In the genomic region with DNA sequence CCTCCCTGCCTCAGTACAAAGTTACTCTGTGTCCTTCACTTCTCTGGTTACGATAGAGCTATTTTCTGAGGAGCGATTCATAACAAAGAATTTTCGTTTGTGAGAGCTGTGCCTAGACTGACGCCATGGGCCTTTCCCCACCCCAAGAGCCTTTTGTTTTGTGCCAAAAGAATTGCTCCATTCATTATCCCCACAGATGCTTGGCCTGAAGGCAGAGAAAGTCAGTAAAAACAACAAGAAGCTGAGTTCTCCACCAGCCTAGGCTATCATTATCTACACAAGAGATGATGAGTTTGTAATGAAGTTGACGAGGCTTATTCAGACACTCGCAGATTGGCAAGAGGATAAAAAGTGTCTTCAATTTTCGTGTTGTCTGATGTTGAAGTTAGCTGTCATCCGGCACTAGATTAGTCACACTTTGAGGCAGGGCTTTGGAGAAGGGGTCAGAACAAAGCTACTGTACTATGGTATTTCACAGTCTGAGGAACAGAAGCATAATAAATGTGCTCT, we compare ENCODE assay signal across 13 cellular contexts.
DNase-seq lines count a peak whose midpoint lies in the region; ATAC-seq, FAIRE-seq and TF ChIP-seq lines count a peak whose summit lies in the region.
"Had no signal": no experiment of that assay in that cellular context is flagged by ENCODE, and none has a peak within 500 bp of the region (broad histone marks: within the 10 kb centered on the region; RNA-seq: fewer than 3 reads in every experiment).

No MANE protein-coding gene starts in this region.

- H3K4me1 Mint-ChIP-seq in GM23338: peaks cover 8% of the 10 kb centered on the region; the same call in 2 of the 3 replicates
- H3K4me1 Mint-ChIP-seq in activated CD4-positive, alpha-beta T cell treated with anti-CD3 and anti-CD28 coated beads for 36 hours: no peaks in the 10 kb centered on the region

- H3K36me3 ChIP-seq in GM23338 (ENCODE audit: insufficient read depth) (no peaks in the 10 kb centered on the region), GM12878 (ENCODE audit: control insufficient read depth in 2 of 2, insufficient read depth in 2 of 2, low read length in 1 of 2) (no peaks in the 10 kb centered on the region), H7 (replicated peaks; ENCODE audit: control insufficient read depth, insufficient read depth, low read length) (no peaks in the 10 kb centered on the region)
- H3K36me3 ChIP-seq: ovary had no signal

- in situ Hi-C loops in GM12878 (cut with MboI): no loop called here

- RAD21 ChIA-PET in GM12878 (lab: Charles Lee; ENCODE audit: unreplicated experiment): no interaction called here

- TF ChIP-seq POLR2A in GM12878 (IDR thresholded peaks at IDR 0.05; ENCODE audit: low read depth, low read length) (no peak), GM12891 (IDR thresholded peaks at IDR 0.05; ENCODE audit: low read depth, low read length) (no peak)

- no TSS peak for BruUV-seq in GM12878 (replicated peaks; lab: Mats Ljungman, UMichigan)

- H3K27me3 ChIP-seq in GM23338 (ENCODE audit: insufficient read depth) (no peaks in the 10 kb centered on the region), GM12878 (replicated peaks in 1 of 2; ENCODE audit: control insufficient read depth in 2 of 2, insufficient read depth in 2 of 2, low read length in 1 of 2) (no peaks in the 10 kb centered on the region; a peak in 1 of 4 replicates), H7 (ENCODE audit: control insufficient read depth, insufficient read depth, low read length) (no peaks in the 10 kb centered on the region)
- H3K27me3 ChIP-seq: hepatocyte, ovary had no signal

- H3K4me3 Mint-ChIP-seq in GM23338: no peak overlapping the region
- no peak overlapping the region for H3K4me3 Mint-ChIP-seq in activated CD4-positive, alpha-beta T cell treated with anti-CD3 and anti-CD28 coated beads for 36 hours

- 34% methylated on average over 8 of the region's 8 CpGs for WGBS in GM12878 (ENCODE audit: insufficient coverage, insufficient replicate concordance, low lambda C conversion rate, missing lambda C conversion rate)

- H3K9ac ChIP-seq in GM12878 (ENCODE audit: control insufficient read depth, insufficient read depth, low read length): no peak overlapping the region

- no peaks in the 10 kb centered on the region for H3K36me3 Mint-ChIP-seq in GM23338 (ENCODE audit: low read depth)
- H3K36me3 Mint-ChIP-seq in activated CD4-positive, alpha-beta T cell treated with anti-CD3 and anti-CD28 coated beads for 36 hours (ENCODE audit: low read depth): no peaks in the 10 kb centered on the region

- no peaks in the 10 kb centered on the region for H3F3A ChIP-seq in GM23338 (replicated peaks; ENCODE audit: low read depth)

- no peak for TF ChIP-seq CTCF in GM23338 (conservative IDR thresholded peaks at IDR 0.05; ENCODE audit: low read depth in 2 of 2)
- no peak for TF ChIP-seq CTCF in GM12878 (IDR thresholded peaks at IDR 0.05 in 2 of 3, conservative IDR thresholded peaks at IDR 0.05 in 1 of 3; ENCODE audit: control insufficient read depth in 2 of 3, extremely low read depth in 1 of 3, insufficient read depth in 1 of 3, low read depth in 3 of 3, low read length in 3 of 3)

- H3K4me3 ChIP-seq in GM23338 (no peak overlapping the region), GM12878 (no peak overlapping the region), H7 (ENCODE audit: insufficient read depth, low read depth, low read length) (no peak overlapping the region)
- H3K4me3 ChIP-seq: hepatocyte, ovary had no signal

- H3K9me3 Mint-ChIP-seq in GM23338: no peaks in the 10 kb centered on the region
- peaks cover 4% of the 10 kb centered on the region for H3K9me3 Mint-ChIP-seq in activated CD4-positive, alpha-beta T cell treated with anti-CD3 and anti-CD28 coated beads for 36 hours (ENCODE audit: low read depth)

- TF ChIP-seq RAD21 in GM12878 (IDR thresholded peaks at IDR 0.05; ENCODE audit: insufficient read depth, low read depth, low read length): no peak

- H2AFZ ChIP-seq in GM23338 (peak overlapping the region; percentile 11; the same call in 1 of the 2 replicates), GM12878 (ENCODE audit: control insufficient read depth, low read depth, low read length) (no peak overlapping the region)
- H2AFZ ChIP-seq: hepatocyte had no signal

- H3K27ac ChIP-seq in GM23338 (ENCODE audit: low read depth) (no peak overlapping the region), GM12878 (ENCODE audit: control insufficient read depth, insufficient read depth) (no peak overlapping the region)
- H3K27ac ChIP-seq: hepatocyte, HL-60, ovary had no signal

- ATAC-seq in GM23338 (peak; percentile 59), GM12878 (no peak), GM18907 (IDR thresholded peaks at IDR 0.05; ENCODE audit: unreplicated experiment) (no peak)
- no peak for ATAC-seq in activated CD4-positive, alpha-beta T cell treated with anti-CD3 and anti-CD28 coated beads for 36 hours

- intact Hi-C loops in GM12878 (cut with micrococcal nuclease; ENCODE audit: unreplicated experiment): loop anchor here (10.0 kb wide), 1 partner anchor 741 kb away; no protein-coding TSS in a partner anchor
- intact Hi-C loops in activated CD4-positive, alpha-beta T cell treated with anti-CD3 and anti-CD28 coated beads for 36 hours (cut with DNase I, micrococcal nuclease): no loop called here

- FAIRE-seq in GM12878 (lab: Jason Lieb, UNC) (peak; percentile 65), GM12891 (lab: Jason Lieb, UNC) (no peak)

- no peaks in the 10 kb centered on the region for H3K79me2 ChIP-seq in GM23338 (replicated peaks; ENCODE audit: insufficient read depth)
- H3K79me2 ChIP-seq in GM12878 (ENCODE audit: control insufficient read depth, insufficient read depth, low read length): no peaks in the 10 kb centered on the region
- H3K79me2 ChIP-seq: hepatocyte had no signal

- CTCF ChIA-PET in GM12878 (lab: Yijun Ruan, JAX): interaction anchor here (0.8 to 0.9 kb wide), 2 partner anchors 10 to 33 kb away, joined by 3 read pairs; no protein-coding TSS in a partner anchor
- CTCF ChIA-PET in activated CD4-positive, alpha-beta T cell treated with anti-CD3 and anti-CD28 coated beads for 36 hours (lab: Charles Lee): interaction anchor here (1.4 kb wide), 1 partner anchor 11 kb away, joined by 3 read pairs; no protein-coding TSS in a partner anchor

- H3K9me3 ChIP-seq in GM12878 (replicated peaks; ENCODE audit: control insufficient read depth, insufficient read depth, low read length): no peaks in the 10 kb centered on the region
- H3K9me3 ChIP-seq: ovary had no signal

- no peaks in the 10 kb centered on the region for H3K27me3 Mint-ChIP-seq in GM23338 (ENCODE audit: insufficient read depth, low read depth, poor library complexity)
- H3K27me3 Mint-ChIP-seq in activated CD4-positive, alpha-beta T cell treated with anti-CD3 and anti-CD28 coated beads for 36 hours: no peaks in the 10 kb centered on the region

- H3K4me1 ChIP-seq in GM23338 (ENCODE audit: insufficient read depth) (0 out of 2 replicates have a peak, but pooled peaks cover 5% of the 10 kb centered on the region), GM12878 (ENCODE audit: control insufficient read depth, insufficient read depth, low read length) (peaks cover 3% of the 10 kb centered on the region; the same call in 1 of the 2 replicates)

- H3K9me2 ChIP-seq in GM23338 (ENCODE audit: insufficient read depth): no peaks in the 10 kb centered on the region

- SMC1A ChIA-PET in GM12878 (lab: Charles Lee; ENCODE audit: uncharacterized antibody, unreplicated experiment): interaction anchor here (0.7 to 1.8 kb wide), 8 partner anchors 10 to 49 kb away, joined by 3 to 4 read pairs (median 4); no protein-coding TSS in a partner anchor

- DNase-seq in GM23338 (ENCODE audit: low spot score) (peak; percentile 10), GM12878 (ENCODE audit: low read depth, low spot score) (no peak), hypothalamus (lab: John Stamatoyannopoulos, UW) (peak in 31 of 51 donors; percentile 4 to 88 (median 39)), renal cortical epithelial cell (ENCODE audit: low read depth) (peak; percentile 78), H7 (no peak), GM12891 (ENCODE audit: insufficient read length, low spot score) (no peak)
- DNase-seq in activated CD4-positive, alpha-beta T cell treated with anti-CD3 and anti-CD28 coated beads for 36 hours: no peak
- DNase-seq: activated CD4-positive, alpha-beta T cell treated with anti-CD3 and anti-CD28 coated beads, Interleukin-2, amount 50 U/mL, for 4 hours; NCI-H1694 treated with DMSO at 0.1 percent for 48 hours; ovary had no signal

- no peak for TF ChIP-seq EP300 in GM12878 (IDR thresholded peaks at IDR 0.05; ENCODE audit: borderline replicate concordance in 1 of 2, control insufficient read depth in 1 of 2, low read depth in 2 of 2, low read length in 2 of 2)

- POLR2A ChIA-PET in GM12878 (lab: Charles Lee): no interaction called here
- POLR2A ChIA-PET in activated CD4-positive, alpha-beta T cell treated with anti-CD3 and anti-CD28 coated beads for 36 hours (lab: Charles Lee): no interaction called here

- H3K27ac Mint-ChIP-seq in GM23338: no peak overlapping the region
- H3K27ac Mint-ChIP-seq in activated CD4-positive, alpha-beta T cell treated with anti-CD3 and anti-CD28 coated beads for 36 hours: no peak overlapping the region

- H4K20me1 ChIP-seq in GM23338 (replicated peaks; ENCODE audit: insufficient read depth) (no peaks in the 10 kb centered on the region), GM12878 (ENCODE audit: control insufficient read depth, insufficient read depth) (no peaks in the 10 kb centered on the region)

- H3K4me2 ChIP-seq in GM23338: no peak overlapping the region
- H3K4me2 ChIP-seq in GM12878 (ENCODE audit: control insufficient read depth, insufficient read depth): no peak overlapping the region
- H3K4me2 ChIP-seq: hepatocyte had no signal

TF ChIP-seq in GM23338, 12 proteins besides CTCF, POLR2A, EP300 and RAD21 (continues in another document):
- TF ChIP-seq CREB1 (CRISPR knock-in tag; IDR thresholded peaks at IDR 0.05; ENCODE audit: low read depth): no peak

TF ChIP-seq in GM12878, 131 proteins besides CTCF, POLR2A, EP300 and RAD21 (continues in another document):
- no peak for TF ChIP-seq TAF1 (IDR thresholded peaks at IDR 0.05; ENCODE audit: borderline replicate concordance, low read depth, low read length)

TF ChIP-seq in GM12891, 5 proteins besides CTCF, POLR2A, EP300 and RAD21:
- TF ChIP-seq POU2F2 (IDR thresholded peaks at IDR 0.05; ENCODE audit: low read depth, low read length): no peak
- no peak for TF ChIP-seq TAF1 (IDR thresholded peaks at IDR 0.05; ENCODE audit: low read depth, low read length)
- TF ChIP-seq SPI1 (IDR thresholded peaks at IDR 0.05; ENCODE audit: low read depth, low read length): no peak

Comparison
In these comparisons a context has a peak if more than half of its experiments do, and no peak if none do; other contexts are left out.
1. DNase-seq: peak in GM23338 (single experiment), hypothalamus (31 of 51) and renal cortical epithelial cell (single experiment); none in GM12878 (single experiment), H7 (single experiment), GM12891 (single experiment) and activated CD4-positive, alpha-beta T cell treated with anti-CD3 and anti-CD28 coated beads for 36 hours (single experiment).